In genomic region chr3:151933224-151933858, GRCh38 we compare ENCODE assay signal across 1 cellular context.
TF ChIP-seq lines count a peak whose summit lies in the region.

No MANE protein-coding gene starts in this region.

TF ChIP-seq in H1, 55 proteins besides CTCF, POLR2A, EP300 and RAD21:
- TF ChIP-seq POLR2AphosphoS5 (IDR thresholded peaks at IDR 0.05; ENCODE audit: low read depth, low read length) (no peak), MAFK (IDR thresholded peaks at IDR 0.05; ENCODE audit: low read depth, low read length) (peak; percentile 67), EGR1 (IDR thresholded peaks at IDR 0.05; ENCODE audit: borderline replicate concordance, low read depth, low read length) (no peak)
